23 cellular contexts compared by ENCODE assay signal in genomic region chr20:35673884-35674283, GRCh38. TPM values are rescaled to one million over a fixed set of nuclear protein-coding genes. Genes with fewer than 3 reads are reported as not detected.
"Had no signal": no experiment of that assay in that cellular context is flagged by ENCODE, and none has a peak within 500 bp of the region (broad histone marks: within the 10 kb centered on the region; RNA-seq: fewer than 3 reads in every experiment).

No MANE protein-coding gene starts in this region.

- H3K4me3 ChIP-seq: left lung, thoracic aorta, upper lobe of left lung had no signal

- H3K4me1 ChIP-seq: foreskin keratinocyte, left lung, upper lobe of left lung had no signal

- H3K4me3 Mint-ChIP-seq: activated T-helper 1 cell treated with anti-CD3 and anti-CD28 coated beads, Interleukin-12 subunit alpha, Interleukin-12 subunit beta, Interleukin-2, Interleukin-4 antibody, amounts not matched to agents 30 ng/mL and 10 ng/mL and 1 ng/mL, durations not matched to agents 14 hours and 24 hours and 36 hours; brain; immature natural killer cell; naive thymus-derived CD4-positive, alpha-beta T cell; neural crest cell; T-helper 1 cell treated with Interleukin-12 subunit alpha and Interleukin-12 subunit beta and Interleukin-4 antibody, amounts not matched to agents 30 μg/mL and 1 μg/mL, for 36 hours; WTC11 had no signal

- H3K27ac ChIP-seq: foreskin keratinocyte, left lung, thoracic aorta, upper lobe of left lung had no signal

- H3K27ac Mint-ChIP-seq: activated naive CD4-positive, alpha-beta T cell treated with anti-CD3 and anti-CD28 coated beads, Interleukin-2, amount 50 U/mL, for 72 hours; activated T-helper 1 cell treated with anti-CD3 and anti-CD28 coated beads, Interleukin-12 subunit alpha, Interleukin-12 subunit beta, Interleukin-2, Interleukin-4 antibody, amounts not matched to agents 30 ng/mL and 10 ng/mL and 1 ng/mL, durations not matched to agents 14 hours and 24 hours and 36 hours; brain; immature natural killer cell; naive thymus-derived CD4-positive, alpha-beta T cell; T-helper 1 cell treated with Interleukin-12 subunit alpha and Interleukin-12 subunit beta and Interleukin-4 antibody, amounts not matched to agents 30 μg/mL and 1 μg/mL, for 36 hours; WTC11 had no signal

- H3K4me1 Mint-ChIP-seq: brain; immature natural killer cell; naive thymus-derived CD4-positive, alpha-beta T cell; neural crest cell; WTC11 had no signal

- H3K9me3 ChIP-seq: left lung, thoracic aorta, upper lobe of left lung had no signal

- H3K27me3 Mint-ChIP-seq: brain; naive thymus-derived CD4-positive, alpha-beta T cell had no signal

- H3K27me3 ChIP-seq: foreskin keratinocyte, left lung, upper lobe of left lung had no signal

- H3K9me3 Mint-ChIP-seq: activated naive CD4-positive, alpha-beta T cell treated with anti-CD3 and anti-CD28 coated beads, Interleukin-2, amount 50 U/mL, for 72 hours; activated T-helper 1 cell treated with anti-CD3 and anti-CD28 coated beads, Interleukin-12 subunit alpha, Interleukin-12 subunit beta, Interleukin-2, Interleukin-4 antibody, amounts not matched to agents 30 ng/mL and 10 ng/mL and 1 ng/mL, durations not matched to agents 14 hours and 24 hours and 36 hours; brain; immature natural killer cell; naive thymus-derived CD4-positive, alpha-beta T cell; neural crest cell; T-helper 1 cell treated with Interleukin-12 subunit alpha and Interleukin-12 subunit beta and Interleukin-4 antibody, amounts not matched to agents 30 μg/mL and 1 μg/mL, for 36 hours; WTC11 had no signal

- ATAC-seq: activated naive CD4-positive, alpha-beta T cell treated with anti-CD3 and anti-CD28 coated beads, Interleukin-2, amount 50 U/mL, for 72 hours; foreskin keratinocyte; left lung; naive thymus-derived CD4-positive, alpha-beta T cell; WTC11 had no signal

- DNase-seq: activated CD4-positive, alpha-beta T cell treated with anti-CD3 and anti-CD28 coated beads, Interleukin-2, amount 50 U/mL, for 4 hours; activated gamma-delta T cell; activated T-cell treated with anti-CD3 and anti-CD28 coated beads for 4 hours; aorta; dermis blood vessel endothelial cell; effector CD8-positive, alpha-beta T cell; erythroblast; foreskin keratinocyte; immature natural killer cell; left lung; naive thymus-derived CD4-positive, alpha-beta T cell; occipital lobe; stimulated activated CD4-positive, alpha-beta T cell treated with anti-CD3 and anti-CD28 coated beads, Interleukin-4, amount 100 ng/mL, for 1 hour; stimulated activated naive CD4-positive, alpha-beta T cell; T1000; upper lobe of left lung had no signal

RNA-seq across cellular contexts. Expression of gene SPAG4, which starts 58.3 kb away (rescaled TPM):
- polyA plus RNA-seq: naive thymus-derived CD4-positive, alpha-beta T cell had no signal
